Comparison of ENCODE assay signal across 1 cellular context in the genomic region with DNA sequence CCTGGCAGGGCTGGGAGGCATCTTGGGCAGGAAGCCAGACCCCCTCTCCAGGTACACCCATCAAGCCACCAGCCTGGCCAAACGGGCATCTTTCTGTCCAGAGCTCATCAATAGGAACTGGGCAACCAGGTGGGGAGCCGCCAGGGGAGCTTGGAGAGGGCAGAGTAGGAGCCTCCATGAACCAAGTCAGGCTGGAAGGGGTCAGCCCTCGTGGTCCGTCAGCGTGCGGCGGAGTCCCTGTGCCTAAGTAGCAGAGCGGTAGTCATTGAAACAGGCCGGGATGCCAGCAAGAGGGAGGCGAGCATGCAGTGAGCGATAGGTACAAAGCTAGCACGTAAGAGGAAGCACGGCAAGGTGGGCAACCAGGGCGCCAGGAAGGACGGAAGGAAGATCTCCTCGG.
TF ChIP-seq lines count a peak whose summit lies in the region.

No MANE protein-coding gene starts in this region.

TF ChIP-seq in IMR-90, 13 proteins besides CTCF, POLR2A, EP300 and RAD21:
- TF ChIP-seq MAFK (IDR thresholded peaks at IDR 0.05; ENCODE audit: low read depth, low read length) (no peak), CHD1 (IDR thresholded peaks at IDR 0.05; ENCODE audit: low read depth, low read length) (no peak), NFE2L2 (IDR thresholded peaks at IDR 0.05; ENCODE audit: low read depth, low read length) (no peak), CEBPB (IDR thresholded peaks at IDR 0.05; ENCODE audit: low read depth, low read length) (no peak)
TF ChIP-seq in IMR-90: peak in this region for 0.
